11 cellular contexts compared by ENCODE assay signal in genomic region chr4:689498-690122, GRCh38. TPM values are rescaled to one million over a fixed set of nuclear protein-coding genes. Genes with fewer than 3 reads are reported as not detected.
DNase-seq lines count a peak whose midpoint lies in the region; ATAC-seq and TF ChIP-seq lines count a peak whose summit lies in the region.
"Had no signal": no experiment of that assay in that cellular context is flagged by ENCODE, and none has a peak within 500 bp of the region (broad histone marks: within the 10 kb centered on the region; RNA-seq: fewer than 3 reads in every experiment).

No MANE protein-coding gene starts in this region.

- DNase-seq in CD14-positive monocyte (ENCODE audit: low spot score), result peak; percentile 48
- no peak for DNase-seq in ascending aorta (ENCODE audit: low spot score in 2 of 2)
- no peak for DNase-seq in retinal pigment epithelial cell (ENCODE audit: low read depth)
- no peak for DNase-seq in SIG-M5 (lab: John Stamatoyannopoulos, UW)
- no peak for DNase-seq in cerebellar nuclear complex (lab: John Stamatoyannopoulos, UW)
- DNase-seq: activated T-cell treated with anti-CD3 and anti-CD28 coated beads, Interleukin-2, amount 50 U/mL, for 72 hours; NCI-H82 had no signal

- peaks cover 0 to 4% of the 10 kb centered on the region in 2 donors for H3K4me1 ChIP-seq in ascending aorta

- H3K9me3 ChIP-seq in ascending aorta, result no peaks in the 10 kb centered on the region

- peaks cover 4 to 12% (median 9%) of the 10 kb centered on the region in 3 donors for H3K27me3 Mint-ChIP-seq in CD14-positive monocyte (ENCODE audit: low read depth in 3 of 3)

- no peak for TF ChIP-seq CTCF in CD14-positive monocyte (IDR thresholded peaks at IDR 0.05)
- no peak for TF ChIP-seq CTCF in ascending aorta (IDR thresholded peaks at IDR 0.05)
- no peak for TF ChIP-seq CTCF in retinal pigment epithelial cell (conservative IDR thresholded peaks at IDR 0.05; ENCODE audit: low read depth, low read length)

- intact Hi-C loops in CD14-positive monocyte (cut with micrococcal nuclease), result loop anchor here in 1 of 2 donors (2.0 to 10.0 kb wide), 4 partner anchors 15 to 893 kb away; partner anchors contain the start of genes GAK, PCGF3, TMEM175 and ZNF141
- intact Hi-C loops in ascending aorta (cut with DNase I), result no loop called here

- no peaks in the 10 kb centered on the region for H3K36me3 ChIP-seq in ascending aorta

- no peak for ATAC-seq in GM19023 (IDR thresholded peaks at IDR 0.05; ENCODE audit: unreplicated experiment)
- no peak for ATAC-seq in GM18519 (IDR thresholded peaks at IDR 0.05; ENCODE audit: low FRiP score, unreplicated experiment)

- H3K36me3 Mint-ChIP-seq in CD14-positive monocyte, result peaks cover 11 to 12% of the 10 kb centered on the region in 2 donors
- H3K36me3 Mint-ChIP-seq: memory B cell had no signal

- peaks cover 40% of the 10 kb centered on the region for H3K4me1 Mint-ChIP-seq in CD14-positive monocyte

- H3K9me3 Mint-ChIP-seq in CD14-positive monocyte, result peaks cover 0 to 3% (median 0%) of the 10 kb centered on the region in 7 donors
- H3K9me3 Mint-ChIP-seq: activated T-cell treated with anti-CD3 and anti-CD28 coated beads, Interleukin-2, amount 50 U/mL, for 72 hours; memory B cell had no signal

- peak overlapping the region; percentile 78 to 98 (median 82) for H3K27ac Mint-ChIP-seq in CD14-positive monocyte
- H3K27ac Mint-ChIP-seq: activated T-cell treated with anti-CD3 and anti-CD28 coated beads, Interleukin-2, amount 50 U/mL, for 72 hours had no signal

- H3K27me3 ChIP-seq in ascending aorta, result no peaks in the 10 kb centered on the region

- H3K4me3 Mint-ChIP-seq in CD14-positive monocyte, result peak overlapping the region; percentile 73 to 86
- H3K4me3 Mint-ChIP-seq: activated T-cell treated with anti-CD3 and anti-CD28 coated beads, Interleukin-2, amount 50 U/mL, for 72 hours had no signal

- peak overlapping the region; percentile 51 to 56 for H3K27ac ChIP-seq in ascending aorta

- H3K4me3 ChIP-seq in ascending aorta (peak overlapping the region; percentile 47 to 64), iPS-11a (ENCODE audit: low read depth, low read length) (peak overlapping the region; percentile 37), retinal pigment epithelial cell (ENCODE audit: low read length) (peak overlapping the region; percentile 23)

RNA-seq across cellular contexts. Expression of gene SLC49A3, which starts 0.7 kb away (rescaled TPM):
- 10 to 100 TPM in 1 of 2 donors, 1 to 10 TPM in 1; 9.5 to 11.1 TPM for polyA plus RNA-seq in CD14-positive monocyte
- total RNA-seq in ascending aorta, result 17.7 TPM

RNA-seq across cellular contexts. Expression of gene MYL5, which starts 15.3 kb away (rescaled TPM):
- polyA plus RNA-seq in CD14-positive monocyte, result 1 to 10 TPM; 4.2 to 7.2 TPM
- total RNA-seq in ascending aorta, result 1.1 TPM

RNA-seq across cellular contexts. Expression of gene ATP5ME, which starts 15.5 kb away (rescaled TPM):
- 100 to 1,000 TPM; 367 to 397 TPM for polyA plus RNA-seq in CD14-positive monocyte
- total RNA-seq in ascending aorta, result not detected

RNA-seq across cellular contexts. Expression of gene PCGF3, which starts 16.0 kb away (rescaled TPM):
- polyA plus RNA-seq in CD14-positive monocyte, result 1 to 10 TPM; 7.0 to 8.3 TPM
- total RNA-seq in ascending aorta, result 124 TPM
